Comparison of ENCODE assay signal across 11 cellular contexts in the genomic region with DNA sequence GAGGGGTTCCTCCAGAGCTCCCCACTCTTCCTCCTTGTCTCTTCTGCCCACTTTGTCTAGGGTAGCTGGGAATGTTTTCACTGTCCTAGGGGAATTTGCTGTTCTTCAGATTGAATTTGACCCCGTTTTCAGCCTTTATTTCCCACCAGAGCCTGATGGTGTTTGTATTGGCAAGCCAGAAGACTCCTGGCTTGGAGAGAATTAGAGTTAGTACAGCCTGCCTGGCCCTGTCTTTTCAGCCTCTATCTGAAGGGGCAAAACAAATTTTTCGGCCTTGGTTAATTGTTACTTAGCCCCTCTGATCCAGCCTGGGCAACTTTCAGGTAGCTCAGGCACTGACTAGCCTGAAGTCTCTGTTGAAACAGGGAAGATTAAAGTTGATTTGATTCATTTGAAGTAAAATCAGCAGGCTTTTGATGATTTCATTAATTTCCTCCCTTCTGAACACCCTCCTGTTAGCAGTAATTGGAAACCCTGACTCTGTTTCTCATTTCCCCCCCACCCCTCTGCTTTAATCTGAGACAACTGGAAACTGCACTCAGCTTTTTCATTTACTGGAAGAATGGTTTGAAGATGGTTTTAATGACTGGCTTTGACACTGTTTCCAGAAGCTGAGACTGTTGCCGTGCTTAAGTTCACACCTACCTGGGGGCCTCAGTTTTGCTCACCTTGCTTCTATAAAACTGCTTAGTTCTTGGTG.
DNase-seq lines count a peak whose midpoint lies in the region; ATAC-seq lines count a peak whose summit lies in the region.
"Had no signal": no experiment of that assay in that cellular context is flagged by ENCODE, and none has a peak within 500 bp of the region (broad histone marks: within the 10 kb centered on the region; RNA-seq: fewer than 3 reads in every experiment).

No MANE protein-coding gene starts in this region.

- ATAC-seq in activated T-cell treated with anti-CD3 and anti-CD28 coated beads, Interleukin-2, amount 50 U/mL, for 4 hours = peak; percentile 36 to 42
- peak; percentile 52 to 56 for ATAC-seq in left cardiac atrium
- no peak for ATAC-seq in GM21447 (IDR thresholded peaks at IDR 0.05; ENCODE audit: unreplicated experiment)

- H3K4me3 Mint-ChIP-seq in activated T-cell treated with anti-CD3 and anti-CD28 coated beads, Interleukin-2, amount 50 U/mL, for 4 hours = peak overlapping the region; percentile 72
- H3K4me3 Mint-ChIP-seq: GM23338 had no signal

- no peak for DNase-seq in activated T-cell treated with anti-CD3 and anti-CD28 coated beads, Interleukin-2, amount 50 U/mL, for 4 hours
- no peak for DNase-seq in left cardiac atrium
- DNase-seq in stimulated activated CD4-positive, alpha-beta T cell treated with anti-CD3 and anti-CD28 coated beads, Interleukin-4, amount 100 ng/mL, for 24 hours = peak; percentile 52
- no peak for DNase-seq in T-helper 9 cell
- DNase-seq in ecto neural progenitor cell (ENCODE audit: low spot score) = no peak
- DNase-seq in central memory CD4-positive, alpha-beta T cell = no peak
- DNase-seq: mesendoderm, NCI-H524 treated with DMSO at 0.1 percent for 48 hours had no signal

- H3K36me3 Mint-ChIP-seq in activated T-cell treated with anti-CD3 and anti-CD28 coated beads, Interleukin-2, amount 50 U/mL, for 4 hours (ENCODE audit: insufficient read depth) = peaks cover 24% of the 10 kb centered on the region

- no peaks in the 10 kb centered on the region for H3K9me3 Mint-ChIP-seq in activated T-cell treated with anti-CD3 and anti-CD28 coated beads, Interleukin-2, amount 50 U/mL, for 4 hours
- H3K9me3 Mint-ChIP-seq: GM23338 had no signal

- peaks cover 84% of the 10 kb centered on the region for H3K4me1 Mint-ChIP-seq in activated T-cell treated with anti-CD3 and anti-CD28 coated beads, Interleukin-2, amount 50 U/mL, for 4 hours (ENCODE audit: low read depth)

- intact Hi-C loops in left cardiac atrium (cut with DNase I) = no loop called here

- H3K27me3 Mint-ChIP-seq in activated T-cell treated with anti-CD3 and anti-CD28 coated beads, Interleukin-2, amount 50 U/mL, for 4 hours (ENCODE audit: low read depth) = no peaks in the 10 kb centered on the region

- peak overlapping the region; percentile 27; the same call in 1 of the 2 replicates for H3K4me3 ChIP-seq in GM08714 (ENCODE audit: low read length)
- H3K4me3 ChIP-seq: GM23338 had no signal
